21 cellular contexts compared by ENCODE assay signal in the genomic region with DNA sequence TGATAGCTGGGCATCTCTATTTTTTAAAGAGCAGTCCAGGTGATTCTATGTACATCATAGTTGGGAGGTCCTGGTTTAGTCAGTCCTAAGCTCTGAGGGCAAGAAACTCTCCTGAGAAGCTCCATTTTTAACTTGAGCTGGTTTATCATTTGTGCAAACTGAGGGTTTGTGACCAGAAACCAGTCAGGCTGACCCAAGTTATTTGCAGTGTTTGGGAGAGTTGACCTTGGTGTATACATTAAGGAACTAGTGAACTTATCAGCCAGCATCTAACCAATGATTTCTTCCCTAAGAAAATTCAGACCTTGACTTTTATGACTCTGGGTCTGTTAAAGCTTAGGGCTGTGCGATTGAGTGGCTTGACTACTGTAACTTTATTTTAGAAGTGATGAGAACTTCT. TPM values are rescaled to one million over a fixed set of nuclear protein-coding genes. Genes with fewer than 3 reads are reported as not detected.
DNase-seq lines count a peak whose midpoint lies in the region; ATAC-seq and TF ChIP-seq lines count a peak whose summit lies in the region.
"Had no signal": no experiment of that assay in that cellular context is flagged by ENCODE, and none has a peak within 500 bp of the region (broad histone marks: within the 10 kb centered on the region; RNA-seq: fewer than 3 reads in every experiment).

No MANE protein-coding gene starts in this region.

- no peak for ATAC-seq in CD4-positive, alpha-beta T cell (ENCODE audit: poor library complexity)
- no peak for ATAC-seq in T-helper 17 cell
- no peak for ATAC-seq in stimulated activated naive B cell treated with anti-CD40 and anti-IgM and Interleukin-4, amounts not matched to agents 10 μg/mL and 1 μg/mL and 100 μg/mL, for 72 hours (replicated peaks)
- ATAC-seq in HG03097 (IDR thresholded peaks at IDR 0.05; ENCODE audit: low FRiP score, unreplicated experiment), result no peak
- no peak for ATAC-seq in HG02970 (IDR thresholded peaks at IDR 0.05; ENCODE audit: low FRiP score, unreplicated experiment)
- ATAC-seq: PC-3 had no signal

- TF ChIP-seq POLR2A in esophagus muscularis mucosa (IDR thresholded peaks at IDR 0.05; ENCODE audit: low read depth), result no peak
- TF ChIP-seq POLR2A in prostate gland (IDR thresholded peaks at IDR 0.05), result no peak

- H3K27me3 ChIP-seq in CD4-positive, alpha-beta T cell (ENCODE audit: control insufficient read depth, insufficient read depth, low read length), result no peaks in the 10 kb centered on the region
- no peaks in the 10 kb centered on the region for H3K27me3 ChIP-seq in esophagus muscularis mucosa
- H3K27me3 ChIP-seq in prostate gland (replicated peaks; ENCODE audit: insufficient read depth), result no peaks in the 10 kb centered on the region

- no peaks in the 10 kb centered on the region for H3K36me3 ChIP-seq in esophagus muscularis mucosa
- H3K36me3 ChIP-seq in prostate gland, result no peaks in the 10 kb centered on the region

- H3K27me3 Mint-ChIP-seq in CD4-positive, alpha-beta T cell, result no peaks in the 10 kb centered on the region
- no peaks in the 10 kb centered on the region for H3K27me3 Mint-ChIP-seq in T-helper 17 cell
- no peaks in the 10 kb centered on the region for H3K27me3 Mint-ChIP-seq in stimulated activated naive B cell treated with anti-CD40 and anti-IgM and Interleukin-4, amounts not matched to agents 10 μg/mL and 1 μg/mL and 100 μg/mL, for 72 hours

- no peak for TF ChIP-seq EP300 in esophagus muscularis mucosa (IDR thresholded peaks at IDR 0.05)

- WGBS in esophagus muscularis mucosa, result 92% methylated on average over 1 of the region's 1 CpG
- WGBS in prostate gland, result 71% methylated on average over 1 of the region's 1 CpG

- peaks cover 90% of the 10 kb centered on the region for H3K4me1 Mint-ChIP-seq in CD4-positive, alpha-beta T cell (ENCODE audit: low read depth)
- H3K4me1 Mint-ChIP-seq in T-helper 17 cell, result peaks cover 76% of the 10 kb centered on the region
- H3K4me1 Mint-ChIP-seq in stimulated activated naive B cell treated with anti-CD40 and anti-IgM and Interleukin-4, amounts not matched to agents 10 μg/mL and 1 μg/mL and 100 μg/mL, for 72 hours, result peaks cover 58 to 91% of the 10 kb centered on the region in 2 donors

- H3K4me3 Mint-ChIP-seq in CD4-positive, alpha-beta T cell, result no peak overlapping the region
- peak overlapping the region; percentile 72 for H3K4me3 Mint-ChIP-seq in T-helper 17 cell
- no peak overlapping the region for H3K4me3 Mint-ChIP-seq in stimulated activated naive B cell treated with anti-CD40 and anti-IgM and Interleukin-4, amounts not matched to agents 10 μg/mL and 1 μg/mL and 100 μg/mL, for 72 hours

- CTCF ChIA-PET in CD4-positive, alpha-beta T cell (lab: Charles Lee), result interaction anchor here (4.4 kb wide), 1 partner anchor 124 kb away, joined by 55 read pairs; no protein-coding TSS in a partner anchor

- H3K9me3 Mint-ChIP-seq in CD4-positive, alpha-beta T cell, result no peaks in the 10 kb centered on the region
- no peaks in the 10 kb centered on the region for H3K9me3 Mint-ChIP-seq in stimulated activated naive B cell treated with anti-CD40 and anti-IgM and Interleukin-4, amounts not matched to agents 10 μg/mL and 1 μg/mL and 100 μg/mL, for 72 hours

- no peak for DNase-seq in CD4-positive, alpha-beta T cell
- no peak for DNase-seq in T-helper 17 cell
- peak; percentile 66 for DNase-seq in esophagus muscularis mucosa (ENCODE audit: extremely low spot score)
- no peak for DNase-seq in stimulated activated naive B cell treated with anti-CD40 and anti-IgM and Interleukin-4, amounts not matched to agents 10 μg/mL and 1 μg/mL and 100 μg/mL, for 72 hours
- no peak for DNase-seq in prostate gland (ENCODE audit: low spot score)
- DNase-seq: Calu3; GM23248; H7; NCI-H1092 treated with DMSO at 0.1 percent for 48 hours; NCI-H1436; NCI-H187; NCI-H2081 treated with DMSO at 0.1 percent for 48 hours; NCI-H446; NCI-H524 treated with DMSO at 0.1 percent for 48 hours; NCI-H82; NK-92 treated with Interleukin-12 subunit alpha and Interleukin-12 subunit beta, amount 100 ng/mL, for 24 hours; PC-3; SK-N-SH had no signal

- no peaks in the 10 kb centered on the region for H3K9me3 ChIP-seq in CD4-positive, alpha-beta T cell (ENCODE audit: control insufficient read depth, low read length)
- H3K9me3 ChIP-seq in T-helper 17 cell (ENCODE audit: control insufficient read depth, low read length, poor library complexity, severe bottlenecking), result no peaks in the 10 kb centered on the region
- H3K9me3 ChIP-seq in esophagus muscularis mucosa, result no peaks in the 10 kb centered on the region
- no peaks in the 10 kb centered on the region for H3K9me3 ChIP-seq in prostate gland
- H3K9me3 ChIP-seq: SK-N-SH had no signal

- H3K4me3 ChIP-seq in esophagus muscularis mucosa, result no peak overlapping the region
- no peak overlapping the region for H3K4me3 ChIP-seq in prostate gland
- H3K4me3 ChIP-seq: GM23248 had no signal

- H3K27ac Mint-ChIP-seq in CD4-positive, alpha-beta T cell, result peak overlapping the region; percentile 65
- peak overlapping the region; percentile 90 for H3K27ac Mint-ChIP-seq in T-helper 17 cell
- peak overlapping the region; percentile 20 for H3K27ac Mint-ChIP-seq in stimulated activated naive B cell treated with anti-CD40 and anti-IgM and Interleukin-4, amounts not matched to agents 10 μg/mL and 1 μg/mL and 100 μg/mL, for 72 hours

- no peak for TF ChIP-seq CTCF in CD4-positive, alpha-beta T cell (IDR thresholded peaks at IDR 0.05)
- TF ChIP-seq CTCF in esophagus muscularis mucosa (IDR thresholded peaks at IDR 0.05) (no peak), prostate gland (IDR thresholded peaks at IDR 0.05) (no peak)

- H3K36me3 Mint-ChIP-seq in CD4-positive, alpha-beta T cell (ENCODE audit: low read depth), result no peaks in the 10 kb centered on the region
- no peaks in the 10 kb centered on the region for H3K36me3 Mint-ChIP-seq in T-helper 17 cell (ENCODE audit: low read depth)
- peaks cover 3 to 13% of the 10 kb centered on the region in 2 donors for H3K36me3 Mint-ChIP-seq in stimulated activated naive B cell treated with anti-CD40 and anti-IgM and Interleukin-4, amounts not matched to agents 10 μg/mL and 1 μg/mL and 100 μg/mL, for 72 hours

- H3K4me1 ChIP-seq in esophagus muscularis mucosa (peaks cover 16 to 30% (median 23%) of the 10 kb centered on the region in 4 donors), prostate gland (replicated peaks) (no peaks in the 10 kb centered on the region)

- H3K27ac ChIP-seq in CD4-positive, alpha-beta T cell (ENCODE audit: low read depth, low read length), result no peak overlapping the region
- no peak overlapping the region for H3K27ac ChIP-seq in esophagus muscularis mucosa (replicated peaks in 1 of 4)
- no peak overlapping the region for H3K27ac ChIP-seq in prostate gland
- H3K27ac ChIP-seq: C4-2B, GM23248 had no signal

- POLR2A ChIA-PET in CD4-positive, alpha-beta T cell (lab: Charles Lee), result interaction anchor here (4.8 kb wide), 1 partner anchor 124 kb away, joined by 32 read pairs; no protein-coding TSS in a partner anchor

- intact Hi-C loops in CD4-positive, alpha-beta T cell (cut with DNase I, micrococcal nuclease), result no loop called here
- intact Hi-C loops in esophagus muscularis mucosa (cut with DNase I), result no loop called here
- intact Hi-C loops in prostate gland (cut with DNase I), result no loop called here

RNA-seq across cellular contexts. Expression of a gene that starts 10.6 kb away (rescaled TPM):
- 10 to 100 TPM; 77.5 to 77.8 TPM for total RNA-seq in CD4-positive, alpha-beta T cell
- total RNA-seq in T-helper 17 cell (100 to 1,000 TPM; 120 to 127 TPM), esophagus muscularis mucosa (10 to 100 TPM; 47.4 to 56.4 (median 50.3) TPM), prostate gland (10 to 100 TPM; 20.1 to 83.2 TPM)

Comparison
In these comparisons a context has a peak if more than half of its experiments do, and no peak if none do; other contexts are left out.
1. H3K27ac Mint-ChIP-seq: peak in every context shown above with its lines; median percentile 90 in T-helper 17 cell; 65 in CD4-positive, alpha-beta T cell; 20 in stimulated activated naive B cell treated with anti-CD40 and anti-IgM and Interleukin-4, amounts not matched to agents 10 μg/mL and 1 μg/mL and 100 μg/mL, for 72 hours.